11 cellular contexts compared by ENCODE assay signal in the genomic region with DNA sequence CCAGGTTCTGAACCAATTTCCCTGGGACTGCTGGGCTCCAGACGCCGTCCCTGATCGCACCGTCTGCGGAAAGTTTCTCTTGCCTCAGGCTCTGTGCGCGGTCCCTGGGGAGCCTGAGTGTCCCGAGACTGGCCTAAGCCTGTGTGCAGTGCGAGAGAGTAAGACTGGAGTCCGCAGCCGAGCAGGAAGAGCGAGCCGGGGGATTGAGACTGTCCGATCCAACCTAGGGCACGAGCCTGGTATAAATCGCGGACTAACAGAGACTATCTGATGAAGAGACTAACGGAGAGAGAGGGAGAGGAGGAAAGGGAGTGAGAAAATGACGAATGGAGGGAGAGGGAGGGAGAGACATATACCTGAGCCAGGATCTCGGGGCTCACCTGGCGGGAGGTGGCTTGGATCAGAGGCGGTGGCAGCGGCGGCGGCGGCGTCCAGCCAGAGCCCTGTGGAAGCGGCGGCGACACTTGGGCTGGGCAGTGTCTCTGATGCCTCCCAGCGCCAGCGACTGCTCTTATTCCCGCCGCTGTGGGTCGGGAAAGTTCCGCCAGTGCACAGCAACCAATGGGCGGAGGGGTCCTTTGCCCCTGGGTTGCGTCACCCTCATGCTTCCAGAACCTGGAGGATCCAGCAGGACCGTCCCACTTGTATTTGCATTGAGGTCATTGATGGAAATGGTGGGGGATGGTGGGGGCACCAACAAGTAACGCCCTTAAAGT. TPM values are rescaled to one million over a fixed set of nuclear protein-coding genes. Genes with fewer than 3 reads are reported as not detected.
A peak's percentile ranks its signal among the peaks of the same experiment; 100 is the strongest.
DNase-seq lines count a peak whose midpoint lies in the region; ATAC-seq and TF ChIP-seq lines count a peak whose summit lies in the region.
"Had no signal": no experiment of that assay in that cellular context is flagged by ENCODE, and none has a peak within 500 bp of the region (broad histone marks: within the 10 kb centered on the region; RNA-seq: fewer than 3 reads in every experiment).

A gene with protein sequence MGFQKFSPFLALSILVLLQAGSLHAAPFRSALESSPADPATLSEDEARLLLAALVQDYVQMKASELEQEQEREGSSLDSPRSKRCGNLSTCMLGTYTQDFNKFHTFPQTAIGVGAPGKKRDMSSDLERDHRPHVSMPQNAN (minus strand): TSS at position 487 of the 716 bp plus-strand sequence. CDS start 1,159 bp downstream, outside the sequence.

- no peaks in the 10 kb centered on the region for H3K79me2 ChIP-seq in GM23338 (replicated peaks; ENCODE audit: insufficient read depth)

- CTCF ChIA-PET in CD8-positive, alpha-beta memory T cell (lab: Charles Lee): no interaction called here

- peak within 1 kb of the TSS in 3 of 8 donors; percentile 18 to 78 (median 69) for H3K27ac Mint-ChIP-seq in CD8-positive, alpha-beta memory T cell
- no peak within 1 kb of the TSS for H3K27ac Mint-ChIP-seq in GM23338
- no peak within 1 kb of the TSS for H3K27ac Mint-ChIP-seq in chondrocyte (ENCODE audit: unreplicated experiment)
- H3K27ac Mint-ChIP-seq in naive thymus-derived CD8-positive, alpha-beta T cell: no peak within 1 kb of the TSS

- H3K27ac ChIP-seq in CD8-positive, alpha-beta memory T cell (ENCODE audit: low read depth, low read length): no peak within 1 kb of the TSS
- H3K27ac ChIP-seq in GM23338 (ENCODE audit: low read depth): no peak within 1 kb of the TSS
- H3K27ac ChIP-seq: gastrocnemius medialis had no signal

- peak within 1 kb of the TSS; percentile 74 to 87 (median 80) for H3K4me3 Mint-ChIP-seq in CD8-positive, alpha-beta memory T cell
- H3K4me3 Mint-ChIP-seq in GM23338 (peak within 1 kb of the TSS; percentile 77), chondrocyte (ENCODE audit: unreplicated experiment) (peak within 1 kb of the TSS; percentile 13)
- peak within 1 kb of the TSS; percentile 70 to 90 (median 84) for H3K4me3 Mint-ChIP-seq in naive thymus-derived CD8-positive, alpha-beta T cell

- H3K9me3 ChIP-seq in CD8-positive, alpha-beta memory T cell (ENCODE audit: low read length): no peaks in the 10 kb centered on the region
- H3K9me3 ChIP-seq: gastrocnemius medialis had no signal

- no peaks in the 10 kb centered on the region for H3K9me3 Mint-ChIP-seq in CD8-positive, alpha-beta memory T cell
- no peaks in the 10 kb centered on the region; the same call in 2 of the 3 replicates for H3K9me3 Mint-ChIP-seq in GM23338
- no peaks in the 10 kb centered on the region for H3K9me3 Mint-ChIP-seq in chondrocyte (ENCODE audit: low read depth)
- H3K9me3 Mint-ChIP-seq in naive thymus-derived CD8-positive, alpha-beta T cell: peaks cover 0 to 2% (median 0%) of the 10 kb centered on the region in 9 donors

- H3K4me1 Mint-ChIP-seq in CD8-positive, alpha-beta memory T cell: peaks cover 32 to 35% (median 33%) of the 10 kb centered on the region in 3 donors
- peaks cover 48% of the 10 kb centered on the region for H3K4me1 Mint-ChIP-seq in GM23338
- H3K4me1 Mint-ChIP-seq in chondrocyte (ENCODE audit: low read depth): peaks cover 25% of the 10 kb centered on the region
- peaks cover 22 to 37% (median 34%) of the 10 kb centered on the region in 4 donors for H3K4me1 Mint-ChIP-seq in naive thymus-derived CD8-positive, alpha-beta T cell

- no peaks in the 10 kb centered on the region for H3K9me2 ChIP-seq in GM23338 (ENCODE audit: insufficient read depth)

- H3K36me3 ChIP-seq in CD8-positive, alpha-beta memory T cell (ENCODE audit: insufficient read depth, low read length): no peaks in the 10 kb centered on the region
- H3K36me3 ChIP-seq in GM23338 (ENCODE audit: insufficient read depth): no peaks in the 10 kb centered on the region
- H3K36me3 ChIP-seq: gastrocnemius medialis had no signal

- ATAC-seq in GM23338: peak; percentile 1
- no peak for ATAC-seq in naive thymus-derived CD8-positive, alpha-beta T cell
- ATAC-seq: gastrocnemius medialis, GM12878 had no signal

- peak within 1 kb of the TSS; percentile 98 for H2AFZ ChIP-seq in GM23338

- POLR2A ChIA-PET in CD8-positive, alpha-beta memory T cell (lab: Charles Lee): no interaction called here
- POLR2A ChIA-PET in naive thymus-derived CD8-positive, alpha-beta T cell (lab: Charles Lee): no interaction called here

- no peaks in the 10 kb centered on the region for H3K36me3 Mint-ChIP-seq in CD8-positive, alpha-beta memory T cell
- H3K36me3 Mint-ChIP-seq in GM23338 (ENCODE audit: low read depth) (no peaks in the 10 kb centered on the region), chondrocyte (ENCODE audit: low read depth) (peaks cover 3% of the 10 kb centered on the region)
- peaks cover 0 to 2% (median 0%) of the 10 kb centered on the region in 3 donors for H3K36me3 Mint-ChIP-seq in naive thymus-derived CD8-positive, alpha-beta T cell

- no peak for DNase-seq in CD8-positive, alpha-beta memory T cell
- DNase-seq in GM23338 (ENCODE audit: low spot score) (peak; percentile 61), chondrocyte (ENCODE audit: low spot score) (peak; percentile 58), hepatic stellate cell (ENCODE audit: low spot score) (no peak), SIG-M5 treated with dmso at 0.1 percent for 504 hours (lab: John Stamatoyannopoulos, UW; ENCODE audit: unreplicated experiment) (no peak)
- DNase-seq in naive thymus-derived CD8-positive, alpha-beta T cell: no peak
- no peak for DNase-seq in central memory CD4-positive, alpha-beta T cell
- DNase-seq: amniotic stem cell, gastrocnemius medialis, GOT3 had no signal

- peak within 1 kb of the TSS; percentile 95 for H3K4me2 ChIP-seq in GM23338

- peaks cover 25% of the 10 kb centered on the region for H3K4me1 ChIP-seq in CD8-positive, alpha-beta memory T cell (ENCODE audit: insufficient read depth, low read length)
- peaks cover 27% of the 10 kb centered on the region for H3K4me1 ChIP-seq in GM23338 (ENCODE audit: insufficient read depth)

- 0 out of 4 replicates have a peak, but pooled peaks of 1 of the 2 experiments have one; percentile 2 for TF ChIP-seq CTCF in GM23338 (conservative IDR thresholded peaks at IDR 0.05; ENCODE audit: low read depth in 2 of 2)
- no peak for TF ChIP-seq CTCF in chondrocyte (IDR thresholded peaks at IDR 0.05)

- no peaks in the 10 kb centered on the region for H3F3A ChIP-seq in GM23338 (replicated peaks; ENCODE audit: low read depth)

- 0 out of 2 replicates have a peak, but pooled peaks cover 4% of the 10 kb centered on the region for H4K20me1 ChIP-seq in GM23338 (replicated peaks; ENCODE audit: insufficient read depth)

- H3K27me3 Mint-ChIP-seq in CD8-positive, alpha-beta memory T cell: peaks cover 67 to 86% of the 10 kb centered on the region in 2 donors
- H3K27me3 Mint-ChIP-seq in GM23338 (ENCODE audit: insufficient read depth, low read depth, poor library complexity) (peaks cover 72% of the 10 kb centered on the region), chondrocyte (ENCODE audit: low read depth) (peaks cover 82% of the 10 kb centered on the region)
- peaks cover 42 to 86% (median 76%) of the 10 kb centered on the region in 5 donors for H3K27me3 Mint-ChIP-seq in naive thymus-derived CD8-positive, alpha-beta T cell

- H3K27me3 ChIP-seq in CD8-positive, alpha-beta memory T cell (ENCODE audit: insufficient read depth, low read length, poor library complexity, severe bottlenecking): peaks cover 54% of the 10 kb centered on the region
- peaks cover 72% of the 10 kb centered on the region for H3K27me3 ChIP-seq in GM23338 (ENCODE audit: insufficient read depth)

- no peak within 1 kb of the TSS for H3K4me3 ChIP-seq in CD8-positive, alpha-beta memory T cell (ENCODE audit: low read length)
- peak within 1 kb of the TSS; percentile 74 for H3K4me3 ChIP-seq in GM23338
- H3K4me3 ChIP-seq: GM12878 had no signal

TF ChIP-seq in GM23338, 12 proteins besides CTCF, POLR2A, EP300 and RAD21:
- TF ChIP-seq EZH2 (IDR thresholded peaks at IDR 0.05; ENCODE audit: low read depth, unreplicated experiment): peak; percentile 75
- no peak for TF ChIP-seq ZNF114 (CRISPR knock-in tag; IDR thresholded peaks at IDR 0.05)

RNA-seq across cellular contexts. Expression of the gene that starts here (rescaled TPM):
- not detected for total RNA-seq in CD8-positive, alpha-beta memory T cell
- not detected for polyA plus RNA-seq in CD8-positive, alpha-beta memory T cell
- 1.9 and 2.6 TPM in 2 replicates for total RNA-seq in GM23338 (2014; rRNA removed; shearing (Covaris generic))
- 2.0 and 2.5 TPM in 2 replicates for polyA plus RNA-seq in GM23338 (2016; fragmentation: Nextera tagmentation; extraction: Ambion mirVana)
- total RNA-seq in chondrocyte: not detected in 3 replicates
- total RNA-seq in naive thymus-derived CD8-positive, alpha-beta T cell: not detected
- not detected for polyA plus RNA-seq in naive thymus-derived CD8-positive, alpha-beta T cell
- total RNA-seq: gastrocnemius medialis, GM12878 had no signal
- polyA plus RNA-seq: GM12878 had no signal

Comparison
In these comparisons a context has a peak if more than half of its experiments do, and no peak if none do; other contexts are left out.
1. Peak in DNase-seq in chondrocyte; RNA of the gene not detected or under 1 TPM.
2. H3K4me3 Mint-ChIP-seq: peak in every context shown above with its lines; median percentile 84 in naive thymus-derived CD8-positive, alpha-beta T cell; 80 in CD8-positive, alpha-beta memory T cell; 77 in GM23338; 13 in chondrocyte.